ENCODE assay signal across 25 cellular contexts in the genomic region with DNA sequence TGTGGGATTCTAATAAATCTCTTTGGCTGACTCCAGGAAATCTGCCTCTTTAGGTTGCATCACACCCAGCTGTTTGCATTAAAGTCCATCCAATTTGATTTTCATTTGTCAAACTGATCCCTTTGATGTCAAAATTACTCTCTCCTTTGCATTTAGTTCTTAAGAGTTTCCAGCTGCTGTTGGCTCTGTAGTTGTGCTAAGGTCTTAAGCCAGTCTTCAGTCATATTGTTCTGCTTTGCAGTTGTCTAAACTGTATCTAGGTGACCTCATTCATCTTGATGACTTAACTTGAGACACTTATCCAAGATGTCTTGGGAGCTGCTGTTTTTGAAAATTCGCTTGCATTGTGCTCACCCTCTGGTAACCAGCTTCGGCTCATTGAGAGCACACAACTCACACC.
DNase-seq lines count a peak whose midpoint lies in the region; ATAC-seq, FAIRE-seq and TF ChIP-seq lines count a peak whose summit lies in the region.
"Had no signal": no experiment of that assay in that cellular context is flagged by ENCODE, and none has a peak within 500 bp of the region (broad histone marks: within the 10 kb centered on the region; RNA-seq: fewer than 3 reads in every experiment).

No MANE protein-coding gene starts in this region.

- no peak overlapping the region for H3K27ac ChIP-seq in HEK293 (ENCODE audit: extremely low read depth, low read depth, low read length)
- no peak overlapping the region for H3K27ac ChIP-seq in esophagus muscularis mucosa (replicated peaks in 1 of 4)
- H3K27ac ChIP-seq: KMS-11 had no signal

- H3K9me3 ChIP-seq in HEK293 (ENCODE audit: control insufficient read depth, insufficient read depth, low read depth, low read length) = no peaks in the 10 kb centered on the region
- H3K9me3 ChIP-seq in esophagus muscularis mucosa = peaks cover 0 to 5% (median 0%) of the 10 kb centered on the region in 4 donors
- H3K9me3 ChIP-seq: SK-N-SH had no signal

- H3K27me3 ChIP-seq in esophagus muscularis mucosa = no peaks in the 10 kb centered on the region

- ATAC-seq in HG03045 (IDR thresholded peaks at IDR 0.05; ENCODE audit: unreplicated experiment) = no peak
- ATAC-seq: GM12878, GM23338, HCT116, HepG2 had no signal

- intact Hi-C loops in esophagus muscularis mucosa (cut with DNase I) = no loop called here

- H3K4me3 ChIP-seq in HEK293 (ENCODE audit: low read depth, low read length) (no peak overlapping the region), fibroblast of pulmonary artery (replicated peaks; ENCODE audit: low read depth, low read length) (no peak overlapping the region), esophagus muscularis mucosa (no peak overlapping the region)
- H3K4me3 ChIP-seq: GM12878, GM23338 had no signal

- H3K4me1 ChIP-seq in HEK293 (ENCODE audit: control insufficient read depth, insufficient read depth, low read length) = no peaks in the 10 kb centered on the region
- H3K4me1 ChIP-seq in esophagus muscularis mucosa = peaks cover 0 to 5% (median 0%) of the 10 kb centered on the region in 4 donors

- TF ChIP-seq EP300 in esophagus muscularis mucosa (IDR thresholded peaks at IDR 0.05) = no peak

- POLR2A ChIA-PET in HEK293 (lab: Yijun Ruan, JAX) = no interaction called here

- no peak for FAIRE-seq in RCC 7860 (lab: Jason Lieb, UNC)
- FAIRE-seq: GM12878, GM19239, HepG2 had no signal

- WGBS in esophagus muscularis mucosa = 56% methylated on average over 2 of the region's 2 CpGs

- peak; percentile 40 for DNase-seq in DMS79 (lab: John Stamatoyannopoulos, UW)
- DNase-seq in RCC 7860 (ENCODE audit: low spot score) = peak; percentile 46
- DNase-seq in fibroblast of pulmonary artery (ENCODE audit: low read depth) = peak; percentile 29
- no peak for DNase-seq in esophagus muscularis mucosa (ENCODE audit: extremely low spot score)
- no peak for DNase-seq in stimulated activated CD4-positive, alpha-beta T cell treated with anti-CD3 and anti-CD28 coated beads, Interleukin-4, amount 100 ng/mL, for 1 hour
- DNase-seq: CD4-positive, CD25-positive, alpha-beta regulatory T cell; COR-L47; DMS 273 treated with DMSO at 0.1 percent for 48 hours; GF-D8; NCI-H1417 treated with DMSO at 0.1 percent for 48 hours; NCI-H2081; NCI-H2227 treated with DMSO at 0.1 percent for 48 hours; NCI-H69; NK-92 treated with Interleukin-12 subunit alpha and Interleukin-12 subunit beta, amount 100 ng/mL, for 24 hours; RPMI8226; SHP77 treated with DMSO at 0.1 percent for 48 hours; SK-N-SH had no signal

- no peak for TF ChIP-seq POLR2A in esophagus muscularis mucosa (IDR thresholded peaks at IDR 0.05; ENCODE audit: low read depth)

- H3K36me3 ChIP-seq in HEK293 (ENCODE audit: control insufficient read depth in 2 of 2, insufficient read depth in 1 of 2, low read length in 2 of 2) = no peaks in the 10 kb centered on the region
- H3K36me3 ChIP-seq in esophagus muscularis mucosa = no peaks in the 10 kb centered on the region

- CTCF ChIA-PET in HEK293 (lab: Yijun Ruan, JAX) = no interaction called here

- TF ChIP-seq CTCF in HEK293 (tag by site-specific recombination; IDR thresholded peaks at IDR 0.05) (no peak), fibroblast of pulmonary artery (IDR thresholded peaks at IDR 0.05; ENCODE audit: low read length, missing control alignments) (no peak), esophagus muscularis mucosa (IDR thresholded peaks at IDR 0.05) (no peak)

TF ChIP-seq in HEK293, 187 proteins besides CTCF, POLR2A, EP300 and RAD21:
- TF ChIP-seq, protein P1, sequence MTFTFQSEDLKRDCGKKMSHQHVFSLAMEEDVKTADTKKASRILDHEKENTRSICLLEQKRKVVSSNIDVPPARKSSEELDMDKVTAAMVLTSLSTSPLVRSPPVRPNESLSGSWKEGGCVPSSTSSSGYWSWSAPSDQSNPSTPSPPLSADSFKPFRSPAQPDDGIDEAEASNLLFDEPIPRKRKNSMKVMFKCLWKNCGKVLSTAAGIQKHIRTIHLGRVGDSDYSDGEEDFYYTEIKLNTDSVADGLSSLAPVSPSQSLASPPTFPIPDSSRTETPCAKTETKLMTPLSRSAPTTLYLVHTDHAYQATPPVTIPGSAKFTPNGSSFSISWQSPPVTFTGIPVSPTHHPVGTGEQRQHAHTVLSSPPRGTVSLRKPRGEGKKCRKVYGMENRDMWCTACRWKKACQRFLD (tag by site-specific recombination; IDR thresholded peaks at IDR 0.05) = no peak
- peak; percentile 74; the same call in 1 of the 2 replicates for TF ChIP-seq TRIM28 (IDR thresholded peaks at IDR 0.05; ENCODE audit: borderline replicate concordance, low read length)

Comparison
In these comparisons a context has a peak if more than half of its experiments do, and no peak if none do; other contexts are left out.
1. DNase-seq: peak in DMS79 (single experiment), RCC 7860 (single experiment) and fibroblast of pulmonary artery (single experiment); none in esophagus muscularis mucosa (single experiment) and stimulated activated CD4-positive, alpha-beta T cell treated with anti-CD3 and anti-CD28 coated beads, Interleukin-4, amount 100 ng/mL, for 1 hour (single experiment).